8 cellular contexts compared by ENCODE assay signal in the genomic region with DNA sequence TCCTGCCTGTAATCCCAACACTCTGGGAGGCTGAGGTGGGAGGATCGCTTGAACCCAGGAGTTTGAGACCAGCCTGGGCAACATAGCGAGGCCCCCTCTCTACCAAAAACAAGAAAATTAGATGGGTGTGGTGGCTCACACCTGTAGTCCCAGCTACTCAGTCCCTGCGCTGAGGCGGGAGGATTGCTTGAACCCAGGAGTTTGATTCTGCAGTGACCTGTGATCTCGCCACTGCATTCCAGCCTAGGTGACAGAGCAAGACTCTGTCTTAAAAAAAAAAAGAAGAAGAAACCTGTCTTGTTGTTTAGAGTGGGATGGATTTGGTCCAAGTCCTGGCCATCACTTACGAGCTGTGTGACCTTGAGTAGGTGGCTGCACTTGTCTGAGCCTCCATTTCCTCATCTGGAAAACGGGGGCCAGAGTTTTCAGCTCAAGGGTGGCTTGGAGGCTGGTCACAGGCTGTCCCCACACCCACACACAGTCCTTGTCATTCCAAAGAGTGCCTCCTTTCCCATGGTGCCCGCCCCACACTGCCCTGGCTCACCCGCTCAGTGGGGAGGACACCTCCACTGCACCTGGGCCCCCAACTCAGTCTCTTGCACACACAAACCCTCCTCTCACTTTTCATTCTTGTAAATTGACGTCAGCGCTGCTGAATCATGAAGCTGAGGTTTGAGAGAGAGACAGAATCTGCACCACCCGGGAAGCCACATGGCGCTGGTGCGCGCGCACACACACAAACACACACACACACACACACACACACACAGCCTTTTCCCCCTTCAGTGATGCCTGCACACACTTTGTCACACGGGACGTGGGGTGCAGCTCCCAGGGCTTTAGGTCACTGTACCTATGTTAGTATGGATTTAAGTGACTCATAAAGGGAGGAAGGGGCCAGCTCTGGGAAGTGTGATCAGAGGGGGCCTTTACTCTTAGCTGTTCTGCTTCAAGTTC. TPM values are rescaled to one million over a fixed set of nuclear protein-coding genes. Genes with fewer than 3 reads are reported as not detected.
DNase-seq lines count a peak whose midpoint lies in the region; ATAC-seq lines count a peak whose summit lies in the region.

No MANE protein-coding gene starts in this region.

- ATAC-seq in HG03135 (IDR thresholded peaks at IDR 0.05; ENCODE audit: unreplicated experiment) (no peak), GM19397 (IDR thresholded peaks at IDR 0.05; ENCODE audit: unreplicated experiment) (no peak), GM18520 (IDR thresholded peaks at IDR 0.05; ENCODE audit: unreplicated experiment) (no peak)

- DNase-seq in H4 (ENCODE audit: low spot score) = peak; percentile 58
- peak; percentile 60 to 73 for DNase-seq in activated CD8-positive, alpha-beta memory T cell treated with anti-CD3 and anti-CD28 coated beads for 4 hours (ENCODE audit: low read depth in 2 of 2)
- DNase-seq in fibroblast of peridontal ligament (ENCODE audit: extremely low read depth) = peak; percentile 71
- peak; percentile 69 to 71 for DNase-seq in stimulated activated CD8-positive, alpha-beta memory T cell treated with anti-CD3 and anti-CD28 coated beads, Interleukin-4, amount 100 ng/mL, for 4 hours (ENCODE audit: low read depth in 2 of 2, low spot score in 1 of 2)
- no peak for DNase-seq in LoVo (ENCODE audit: low spot score)

RNA-seq across cellular contexts. Expression of a gene that starts 4.2 kb away (rescaled TPM):
- total RNA-seq in H4 (2014; rRNA removed; shearing (Covaris generic)) = 0.39 and 1.3 TPM in 2 replicates

RNA-seq across cellular contexts. Expression of a gene that starts 17.3 kb away (rescaled TPM):
- total RNA-seq in H4 (2014; rRNA removed; shearing (Covaris generic)) = not detected in 2 replicates

RNA-seq across cellular contexts. Expression of a gene that starts 21.6 kb away (rescaled TPM):
- not detected in 2 replicates for total RNA-seq in H4 (2014; rRNA removed; shearing (Covaris generic))

RNA-seq across cellular contexts. Expression of a gene that starts 24.5 kb away (rescaled TPM):
- not detected in 2 replicates for total RNA-seq in H4 (2014; rRNA removed; shearing (Covaris generic))

RNA-seq across cellular contexts. Expression of a gene that starts 29.3 kb away (rescaled TPM):
- total RNA-seq in H4 (2014; rRNA removed; shearing (Covaris generic)) = not detected in 2 replicates
